Comparison of ENCODE assay signal across 1 cellular context in genomic region chr9:81237565-81238231, GRCh38.
TF ChIP-seq lines count a peak whose summit lies in the region.

No MANE protein-coding gene starts in this region.

TF ChIP-seq in A549, 52 proteins besides CTCF, POLR2A, EP300 and RAD21 (continued from another document):
- TF ChIP-seq BCL3 (IDR thresholded peaks at IDR 0.05) (no peak), RNF2 (IDR thresholded peaks at IDR 0.05; ENCODE audit: borderline replicate concordance, low read depth) (no peak), HEYL (CRISPR knock-in tag; IDR thresholded peaks at IDR 0.05) (no peak), CBX2 (IDR thresholded peaks at IDR 0.05; ENCODE audit: borderline replicate concordance, low read depth) (no peak), ZSCAN20 (CRISPR knock-in tag; IDR thresholded peaks at IDR 0.05) (no peak), RARB (CRISPR knock-in tag; IDR thresholded peaks at IDR 0.05) (no peak), NPAS2 (CRISPR knock-in tag; IDR thresholded peaks at IDR 0.05; ENCODE audit: borderline replicate concordance) (no peak), TP53 (CRISPR knock-in tag; IDR thresholded peaks at IDR 0.05) (no peak), MAFK (IDR thresholded peaks at IDR 0.05; ENCODE audit: partially characterized antibody) (peak; percentile 24), HOXB5 (CRISPR knock-in tag; IDR thresholded peaks at IDR 0.05) (no peak), EHMT2 (IDR thresholded peaks at IDR 0.05; ENCODE audit: low read depth) (no peak), FOXS1 (CRISPR knock-in tag; IDR thresholded peaks at IDR 0.05) (no peak), ATOH8 (CRISPR knock-in tag; IDR thresholded peaks at IDR 0.05; ENCODE audit: low read depth) (no peak), GATA3 (IDR thresholded peaks at IDR 0.05; ENCODE audit: borderline replicate concordance) (no peak), FOSL2 (IDR thresholded peaks at IDR 0.05) (no peak), FOSL2 (CRISPR knock-in tag; IDR thresholded peaks at IDR 0.05) (peak; percentile 21; the same call in 1 of the 2 replicates)
